In the genomic region with DNA sequence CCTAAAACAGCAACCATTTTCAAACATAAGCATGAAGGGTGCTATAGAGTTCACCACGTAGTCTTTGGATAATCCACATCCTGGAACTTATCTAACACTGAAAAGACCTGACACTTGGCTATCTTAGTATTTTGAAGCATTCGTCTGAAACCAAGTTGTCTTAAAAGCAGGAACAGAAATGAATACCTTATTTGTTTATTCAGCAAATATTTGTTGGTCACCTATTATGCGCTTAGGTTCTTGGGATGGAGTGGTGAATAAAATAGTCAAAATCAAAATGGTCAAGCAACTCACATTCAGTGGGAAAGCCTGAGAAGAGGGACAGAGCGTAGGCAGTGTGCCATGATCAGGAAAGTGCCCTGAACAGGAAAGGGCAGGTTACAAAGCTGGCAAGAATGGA, we compare ENCODE assay signal across 14 cellular contexts.
A peak's percentile ranks its signal among the peaks of the same experiment; 100 is the strongest.
DNase-seq lines count a peak whose midpoint lies in the region; ATAC-seq and TF ChIP-seq lines count a peak whose summit lies in the region.
"Had no signal": no experiment of that assay in that cellular context is flagged by ENCODE, and none has a peak within 500 bp of the region (broad histone marks: within the 10 kb centered on the region; RNA-seq: fewer than 3 reads in every experiment).

No MANE protein-coding gene starts in this region.

- no peak overlapping the region for H3K27ac ChIP-seq in RWPE2 (ENCODE audit: poor library complexity, severe bottlenecking)
- peak overlapping the region in 3 of 4 donors; percentile 24 to 49 (median 47) for H3K27ac ChIP-seq in gastroesophageal sphincter
- H3K27ac ChIP-seq in right lobe of liver, result no peak overlapping the region
- H3K27ac ChIP-seq in sigmoid colon, result peak overlapping the region in 3 of 4 donors; percentile 25 to 59 (median 57)
- H3K27ac ChIP-seq: BLaER1 had no signal

- no peak for TF ChIP-seq POLR2A in gastroesophageal sphincter (IDR thresholded peaks at IDR 0.05)
- TF ChIP-seq POLR2A in right lobe of liver (IDR thresholded peaks at IDR 0.05), result no peak
- no peak for TF ChIP-seq POLR2A in sigmoid colon (IDR thresholded peaks at IDR 0.05)

- no peaks in the 10 kb centered on the region for H3K36me3 ChIP-seq in RWPE2 (ENCODE audit: low read depth)
- H3K36me3 ChIP-seq in gastroesophageal sphincter, result no peaks in the 10 kb centered on the region
- no peaks in the 10 kb centered on the region for H3K36me3 ChIP-seq in right lobe of liver
- no peaks in the 10 kb centered on the region for H3K36me3 ChIP-seq in sigmoid colon
- H3K36me3 ChIP-seq: BLaER1, HAP-1 had no signal

- H3K9me3 ChIP-seq in RWPE2 (ENCODE audit: severe bottlenecking) (no peaks in the 10 kb centered on the region), gastroesophageal sphincter (peaks cover 0 to 7% (median 0%) of the 10 kb centered on the region in 3 donors), right lobe of liver (no peaks in the 10 kb centered on the region), sigmoid colon (peaks cover 0 to 5% (median 2%) of the 10 kb centered on the region in 4 donors)
- H3K9me3 ChIP-seq: HAP-1 had no signal

- H3K27me3 ChIP-seq in RWPE2 (ENCODE audit: insufficient read depth, poor library complexity, severe bottlenecking) (no peaks in the 10 kb centered on the region), gastroesophageal sphincter (no peaks in the 10 kb centered on the region), right lobe of liver (no peaks in the 10 kb centered on the region), sigmoid colon (no peaks in the 10 kb centered on the region)
- H3K27me3 ChIP-seq: BLaER1 had no signal

- ATAC-seq in RWPE2 (ENCODE audit: low read depth) (0 out of 3 replicates have a peak, but pooled peaks have one; percentile 24), gastroesophageal sphincter (no peak), right lobe of liver (peak in 3 of 4 donors; percentile 11 to 35 (median 31)), HG03025 (IDR thresholded peaks at IDR 0.05; ENCODE audit: low FRiP score, unreplicated experiment) (no peak)
- no peak for ATAC-seq in stimulated activated effector memory CD8-positive, alpha-beta T cell treated with anti-CD3 and anti-CD28 coated beads, Interleukin-12 subunit alpha, Interleukin-12 subunit beta, amount 100 ng/mL, for 72 hours

- TF ChIP-seq CTCF in RWPE2 (IDR thresholded peaks at IDR 0.05; ENCODE audit: poor library complexity, severe bottlenecking), result no peak
- no peak for TF ChIP-seq CTCF in gastroesophageal sphincter (IDR thresholded peaks at IDR 0.05)
- no peak for TF ChIP-seq CTCF in right lobe of liver (IDR thresholded peaks at IDR 0.05)
- TF ChIP-seq CTCF in sigmoid colon (IDR thresholded peaks at IDR 0.05), result no peak

- no peaks in the 10 kb centered on the region for H3K36me3 Mint-ChIP-seq in stimulated activated effector memory CD8-positive, alpha-beta T cell treated with anti-CD3 and anti-CD28 coated beads, Interleukin-12 subunit alpha, Interleukin-12 subunit beta, amount 100 ng/mL, for 72 hours
- H3K36me3 Mint-ChIP-seq: CD8-positive, alpha-beta memory T cell had no signal

- H3K4me1 ChIP-seq in RWPE2 (ENCODE audit: insufficient read depth, poor library complexity, severe bottlenecking) (peaks cover 21% of the 10 kb centered on the region), gastroesophageal sphincter (peaks cover 0 to 35% (median 11%) of the 10 kb centered on the region in 3 donors), right lobe of liver (peaks cover 0 to 50% (median 24%) of the 10 kb centered on the region in 4 donors), sigmoid colon (peaks cover 0 to 50% (median 23%) of the 10 kb centered on the region in 4 donors)
- H3K4me1 ChIP-seq: BLaER1, Caco-2, HAP-1 had no signal

- no peak for TF ChIP-seq EP300 in gastroesophageal sphincter (IDR thresholded peaks at IDR 0.05)
- TF ChIP-seq EP300 in sigmoid colon (IDR thresholded peaks at IDR 0.05), result no peak

- H3K27ac Mint-ChIP-seq in stimulated activated effector memory CD8-positive, alpha-beta T cell treated with anti-CD3 and anti-CD28 coated beads, Interleukin-12 subunit alpha, Interleukin-12 subunit beta, amount 100 ng/mL, for 72 hours, result no peak overlapping the region
- H3K27ac Mint-ChIP-seq: CD8-positive, alpha-beta memory T cell had no signal

- H3K4me3 Mint-ChIP-seq in stimulated activated effector memory CD8-positive, alpha-beta T cell treated with anti-CD3 and anti-CD28 coated beads, Interleukin-12 subunit alpha, Interleukin-12 subunit beta, amount 100 ng/mL, for 72 hours, result no peak overlapping the region
- H3K4me3 Mint-ChIP-seq: CD8-positive, alpha-beta memory T cell had no signal

- intact Hi-C loops in right lobe of liver (cut with DNase I) (no loop called here), sigmoid colon (cut with DNase I) (loop anchor here (5.0 kb wide), 1 partner anchor 58 kb away; no protein-coding TSS in a partner anchor)

- DNase-seq in RWPE2 (ENCODE audit: low spot score) (no peak), right lobe of liver (no peak), sigmoid colon (no peak)
- DNase-seq in stimulated activated effector memory CD8-positive, alpha-beta T cell treated with anti-CD3 and anti-CD28 coated beads, Interleukin-12 subunit alpha, Interleukin-12 subunit beta, amount 100 ng/mL, for 72 hours (ENCODE audit: low spot score in 2 of 2), result no peak
- no peak for DNase-seq in activated effector memory CD4-positive, alpha-beta T cell treated with Interleukin-2 at 50 U/mL for 16 hours
- DNase-seq: Caco-2; CD8-positive, alpha-beta memory T cell; DMS 273 treated with DMSO at 0.1 percent for 48 hours; GOT3; KG1 had no signal

- 60 to 64% methylated on average over 4 of the region's 4 CpGs for WGBS in gastroesophageal sphincter (ENCODE audit: low coverage in 1 of 2), 2 donors
- WGBS in right lobe of liver (ENCODE audit: insufficient coverage, low coverage, low lambda C conversion rate, missing lambda C conversion rate), result 51% methylated on average over 4 of the region's 4 CpGs
- 82 to 84% methylated on average over 4 of the region's 4 CpGs for WGBS in sigmoid colon, 2 donors

- no peak overlapping the region for H3K4me3 ChIP-seq in RWPE2 (ENCODE audit: severe bottlenecking)
- no peak overlapping the region for H3K4me3 ChIP-seq in gastroesophageal sphincter
- H3K4me3 ChIP-seq in right lobe of liver, result no peak overlapping the region
- H3K4me3 ChIP-seq in sigmoid colon, result no peak overlapping the region
- H3K4me3 ChIP-seq: BLaER1, HAP-1 had no signal

- H3K9me3 Mint-ChIP-seq in stimulated activated effector memory CD8-positive, alpha-beta T cell treated with anti-CD3 and anti-CD28 coated beads, Interleukin-12 subunit alpha, Interleukin-12 subunit beta, amount 100 ng/mL, for 72 hours, result peaks cover 3% of the 10 kb centered on the region

- H3K4me1 Mint-ChIP-seq in stimulated activated effector memory CD8-positive, alpha-beta T cell treated with anti-CD3 and anti-CD28 coated beads, Interleukin-12 subunit alpha, Interleukin-12 subunit beta, amount 100 ng/mL, for 72 hours, result no peaks in the 10 kb centered on the region
- H3K4me1 Mint-ChIP-seq: CD8-positive, alpha-beta memory T cell had no signal

Comparison
In these comparisons a context has a peak if more than half of its experiments do, and no peak if none do; other contexts are left out.
1. ATAC-seq: peak in RWPE2 (single experiment) and right lobe of liver (3 of 4); none in gastroesophageal sphincter (single experiment), stimulated activated effector memory CD8-positive, alpha-beta T cell treated with anti-CD3 and anti-CD28 coated beads, Interleukin-12 subunit alpha, Interleukin-12 subunit beta, amount 100 ng/mL, for 72 hours (single experiment) and HG03025 (single experiment).
2. H3K27ac ChIP-seq: peak in gastroesophageal sphincter (3 of 4) and sigmoid colon (3 of 4); none in RWPE2 (single experiment) and right lobe of liver (0 of 3).